In genomic region chr15:71114887-71115566, GRCh38 we compare ENCODE assay signal across 8 cellular contexts. TPM values are rescaled to one million over a fixed set of nuclear protein-coding genes. Genes with fewer than 3 reads are reported as not detected.
A peak's percentile ranks its signal among the peaks of the same experiment; 100 is the strongest.
DNase-seq lines count a peak whose midpoint lies in the region; ATAC-seq and TF ChIP-seq lines count a peak whose summit lies in the region.

TSS of gene THSD4 (plus strand) at chr15:71115471.

- no peaks in the 10 kb centered on the region for H3K27me3 Mint-ChIP-seq in Calu3 (ENCODE audit: unreplicated experiment)
- H3K27me3 Mint-ChIP-seq in T-helper 1 cell treated with Interleukin-12 subunit alpha and Interleukin-12 subunit beta and Interleukin-4 antibody, amounts not matched to agents 30 μg/mL and 1 μg/mL, for 36 hours (ENCODE audit: low read depth): peaks cover 45% of the 10 kb centered on the region

- peak within 1 kb of the TSS; percentile 19 to 38 for H3K4me3 ChIP-seq in body of pancreas
- H3K4me3 ChIP-seq in iPS DF 6.9 (ENCODE audit: low read length): peak within 1 kb of the TSS; percentile 46
- H3K4me3 ChIP-seq in skeletal muscle tissue (ENCODE audit: low read length in 3 of 3): peak within 1 kb of the TSS; percentile 65 to 78 (median 77)

- peaks cover 44% of the 10 kb centered on the region for H3K4me1 Mint-ChIP-seq in Calu3 (ENCODE audit: low read depth, unreplicated experiment)
- H3K4me1 Mint-ChIP-seq in T-helper 1 cell treated with Interleukin-12 subunit alpha and Interleukin-12 subunit beta and Interleukin-4 antibody, amounts not matched to agents 30 μg/mL and 1 μg/mL, for 36 hours (ENCODE audit: low read depth): peaks cover 7% of the 10 kb centered on the region

- H3K27ac Mint-ChIP-seq in Calu3 (ENCODE audit: unreplicated experiment): peak within 1 kb of the TSS; percentile 83
- no peak within 1 kb of the TSS for H3K27ac Mint-ChIP-seq in T-helper 1 cell treated with Interleukin-12 subunit alpha and Interleukin-12 subunit beta and Interleukin-4 antibody, amounts not matched to agents 30 μg/mL and 1 μg/mL, for 36 hours

- no peaks in the 10 kb centered on the region for H3K9me3 ChIP-seq in body of pancreas
- no peaks in the 10 kb centered on the region for H3K9me3 ChIP-seq in iPS DF 6.9 (ENCODE audit: control insufficient read depth, insufficient read depth, low read length)
- no peaks in the 10 kb centered on the region for H3K9me3 ChIP-seq in skeletal muscle tissue (ENCODE audit: control insufficient read depth in 3 of 3, low read length in 3 of 3)

- H3K9ac ChIP-seq in skeletal muscle tissue (ENCODE audit: low read depth in 1 of 3, low read length in 3 of 3): peak within 1 kb of the TSS; percentile 33 to 81 (median 64)

- intact Hi-C loops in Calu3 (cut with micrococcal nuclease; ENCODE audit: unreplicated experiment): loop anchor here (5.0 kb wide), 1 partner anchor 162 kb away; no protein-coding TSS in a partner anchor
- intact Hi-C loops in body of pancreas (cut with DNase I): loop anchor here (10.0 kb wide), 1 partner anchor 320 kb away; no protein-coding TSS in a partner anchor

- ATAC-seq in GM21619 (IDR thresholded peaks at IDR 0.05; ENCODE audit: unreplicated experiment) (peak; percentile 81), body of pancreas (peak; percentile 85)

- H3K4me3 Mint-ChIP-seq in Calu3 (ENCODE audit: low read depth, unreplicated experiment): peak within 1 kb of the TSS; percentile 83
- H3K4me3 Mint-ChIP-seq in T-helper 1 cell treated with Interleukin-12 subunit alpha and Interleukin-12 subunit beta and Interleukin-4 antibody, amounts not matched to agents 30 μg/mL and 1 μg/mL, for 36 hours: peak within 1 kb of the TSS; percentile 69

- H3K4me1 ChIP-seq in body of pancreas (peaks cover 7% of the 10 kb centered on the region), iPS DF 6.9 (ENCODE audit: control insufficient read depth, insufficient read depth, low read length) (no peaks in the 10 kb centered on the region), skeletal muscle tissue (ENCODE audit: control insufficient read depth in 3 of 3, insufficient read depth in 3 of 3, low read length in 3 of 3) (peaks cover 9 to 13% (median 13%) of the 10 kb centered on the region in 3 donors)

- peaks cover 20% of the 10 kb centered on the region for H3K36me3 Mint-ChIP-seq in Calu3 (ENCODE audit: insufficient read depth, unreplicated experiment)
- H3K36me3 Mint-ChIP-seq in T-helper 1 cell treated with Interleukin-12 subunit alpha and Interleukin-12 subunit beta and Interleukin-4 antibody, amounts not matched to agents 30 μg/mL and 1 μg/mL, for 36 hours (ENCODE audit: low read depth): peaks cover 1% of the 10 kb centered on the region

- peak; percentile 88 for DNase-seq in Calu3
- DNase-seq in body of pancreas: peak; percentile 70 to 79 (median 72)
- peak; percentile 58 for DNase-seq in iPS DF 6.9 (ENCODE audit: low read depth, low spot score)
- no peak for DNase-seq in GF-D8 (lab: John Stamatoyannopoulos, UW)

- 12 to 37% methylated on average over 23 to 52 of the region's 52 CpGs for WGBS in body of pancreas, 2 donors
- no CpG with 5 or more reads among the region's 52 CpGs for WGBS in iPS DF 6.9 (ENCODE audit: insufficient coverage, insufficient read length)

- no peak for TF ChIP-seq POLR2A in body of pancreas (IDR thresholded peaks at IDR 0.05)

- TF ChIP-seq CTCF in Calu3 (IDR thresholded peaks at IDR 0.05; ENCODE audit: unreplicated experiment) (peak; percentile 99), LNCAP (IDR thresholded peaks at IDR 0.05) (peak; percentile 99), body of pancreas (IDR thresholded peaks at IDR 0.05) (peak; percentile 83 to 97 (median 91))

- CTCF ChIA-PET in Calu3 (lab: Charles Lee): interaction anchor here (1.0 to 3.8 kb wide), 3 partner anchors 180 to 332 kb away, joined by 4 to 17 read pairs (median 4); no protein-coding TSS in a partner anchor

- peaks cover 0 to 6% of the 10 kb centered on the region in 2 donors for H3K27me3 ChIP-seq in body of pancreas
- H3K27me3 ChIP-seq in iPS DF 6.9 (ENCODE audit: control insufficient read depth, insufficient read depth, low read length): peaks cover 5% of the 10 kb centered on the region; the same call in 1 of the 2 replicates
- H3K27me3 ChIP-seq in skeletal muscle tissue (ENCODE audit: control insufficient read depth in 3 of 3, insufficient read depth in 3 of 3, low read length in 3 of 3): no peaks in the 10 kb centered on the region

- H3K36me3 ChIP-seq in body of pancreas (replicated peaks in 1 of 2; ENCODE audit: insufficient read depth in 1 of 2, low read depth in 2 of 2) (no peaks in the 10 kb centered on the region), iPS DF 6.9 (ENCODE audit: control insufficient read depth, insufficient read depth, low read length) (no peaks in the 10 kb centered on the region), skeletal muscle tissue (ENCODE audit: control insufficient read depth in 3 of 3, insufficient read depth in 3 of 3, low read length in 3 of 3) (no peaks in the 10 kb centered on the region)

- BruUV-seq in Calu3 (replicated peaks; lab: Mats Ljungman, UMichigan): no TSS peak

- H3K27ac ChIP-seq in body of pancreas (peak within 1 kb of the TSS; percentile 25 to 83 (median 66)), iPS DF 6.9 (ENCODE audit: low read length) (no peak within 1 kb of the TSS), skeletal muscle tissue (ENCODE audit: low read depth, low read length) (no peak within 1 kb of the TSS)

- H3K9me3 Mint-ChIP-seq in Calu3 (ENCODE audit: low read depth, unreplicated experiment): no peaks in the 10 kb centered on the region
- no peaks in the 10 kb centered on the region for H3K9me3 Mint-ChIP-seq in T-helper 1 cell treated with Interleukin-12 subunit alpha and Interleukin-12 subunit beta and Interleukin-4 antibody, amounts not matched to agents 30 μg/mL and 1 μg/mL, for 36 hours

RNA-seq across cellular contexts. Expression of gene THSD4, which starts in this region (rescaled TPM):
- 24.2 and 29.6 TPM in 2 replicates for total RNA-seq in Calu3 (2022)
- total RNA-seq in body of pancreas: 10 to 100 TPM; 12.9 to 16.1 TPM
- total RNA-seq in skeletal muscle tissue: 15.7 TPM

Comparison
In these comparisons a context has a peak if more than half of its experiments do, and no peak if none do; other contexts are left out.
1. H3K27ac ChIP-seq: peak in body of pancreas (4 of 4); none in iPS DF 6.9 (single experiment) and skeletal muscle tissue (single experiment).
2. Peak in every context shown above with its lines, with median percentiles within 50 percentile points of each other: CTCF ChIP-seq and H3K4me3 ChIP-seq.